Comparison of ENCODE assay signal across 17 cellular contexts in genomic region chr10:133242611-133243356, GRCh38. TPM values are rescaled to one million over a fixed set of nuclear protein-coding genes. Genes with fewer than 3 reads are reported as not detected.
DNase-seq lines count a peak whose midpoint lies in the region; ATAC-seq, FAIRE-seq and TF ChIP-seq lines count a peak whose summit lies in the region.
"Had no signal": no experiment of that assay in that cellular context is flagged by ENCODE, and none has a peak within 500 bp of the region (broad histone marks: within the 10 kb centered on the region; RNA-seq: fewer than 3 reads in every experiment).

No MANE protein-coding gene starts in this region.

- intact Hi-C loops in HepG2 (cut with micrococcal nuclease; ENCODE audit: unreplicated experiment) (no loop called here), right lobe of liver (cut with DNase I) (no loop called here)
- intact Hi-C loops in activated T-helper 2 cell treated with anti-CD3 and anti-CD28 coated beads, Interferon-gamma antibody, Interleukin-2, Interleukin-4, amounts not matched to agents 10 μg/mL and 5 μg/mL and 100 μg/mL, durations not matched to agents 14 hours and 24 hours and 36 hours (cut with micrococcal nuclease): no loop called here

- peaks cover 14% of the 10 kb centered on the region for H3K36me3 Mint-ChIP-seq in endodermal cell (ENCODE audit: low read depth)
- no peaks in the 10 kb centered on the region for H3K36me3 Mint-ChIP-seq in activated T-helper 2 cell treated with anti-CD3 and anti-CD28 coated beads, Interferon-gamma antibody, Interleukin-2, Interleukin-4, amounts not matched to agents 10 μg/mL and 5 μg/mL and 100 μg/mL, durations not matched to agents 14 hours and 24 hours and 36 hours (ENCODE audit: low read depth)
- H3K36me3 Mint-ChIP-seq: mesothelial cell of epicardium had no signal

- H3K4me1 Mint-ChIP-seq in endodermal cell: peaks cover 21% of the 10 kb centered on the region
- peaks cover 10% of the 10 kb centered on the region for H3K4me1 Mint-ChIP-seq in activated T-helper 2 cell treated with anti-CD3 and anti-CD28 coated beads, Interferon-gamma antibody, Interleukin-2, Interleukin-4, amounts not matched to agents 10 μg/mL and 5 μg/mL and 100 μg/mL, durations not matched to agents 14 hours and 24 hours and 36 hours (ENCODE audit: low read depth)

- H3K27me3 ChIP-seq in HepG2 (ENCODE audit: control insufficient read depth in 1 of 2, insufficient read depth in 2 of 2, low read length in 2 of 2) (peaks cover 18 to 67% of the 10 kb centered on the region in 2 experiments), right lobe of liver (peaks cover 0 to 5% of the 10 kb centered on the region in 2 donors), endodermal cell (ENCODE audit: control insufficient read depth, insufficient read depth, low read length, poor library complexity, severe bottlenecking) (peaks cover 9% of the 10 kb centered on the region)

- H3K27ac Mint-ChIP-seq in endodermal cell: no peak overlapping the region
- H3K27ac Mint-ChIP-seq in activated T-helper 2 cell treated with anti-CD3 and anti-CD28 coated beads, Interferon-gamma antibody, Interleukin-2, Interleukin-4, amounts not matched to agents 10 μg/mL and 5 μg/mL and 100 μg/mL, durations not matched to agents 14 hours and 24 hours and 36 hours: no peak overlapping the region
- H3K27ac Mint-ChIP-seq: dendritic cell treated with granulocyte-macrophage colony-stimulating factor and Interleukin-4, amounts not matched to agents 40 ng/mL and 50 ng/mL, for 4 days; mesothelial cell of epicardium had no signal

- FAIRE-seq in HepG2 (lab: Jason Lieb, UNC): no peak
- FAIRE-seq: GM19239 had no signal

- H3K27ac ChIP-seq in HepG2 (ENCODE audit: extremely low read length, insufficient read depth, low read length) (no peak overlapping the region), right lobe of liver (no peak overlapping the region), endodermal cell (ENCODE audit: low read depth, low read length) (no peak overlapping the region)
- H3K27ac ChIP-seq: upper lobe of left lung had no signal

- DNase-seq in HepG2 (ENCODE audit: low spot score) (no peak), right lobe of liver (no peak), RKO (ENCODE audit: low spot score) (peak; percentile 46), fibroblast of the aortic adventitia (ENCODE audit: low read depth) (peak; percentile 45), endodermal cell (no peak), SKM-1 treated with dmso at 0.1 percent for 144 hours (lab: John Stamatoyannopoulos, UW; ENCODE audit: unreplicated experiment) (no peak)
- no peak for DNase-seq in activated T-helper 2 cell treated with anti-CD3 and anti-CD28 coated beads, Interferon-gamma antibody, Interleukin-2, Interleukin-4, amounts not matched to agents 10 μg/mL and 5 μg/mL and 100 μg/mL, durations not matched to agents 14 hours and 24 hours and 36 hours (ENCODE audit: low spot score)
- DNase-seq: BE2C, NCI-H187, NCI-H748 treated with DMSO at 0.1 percent for 48 hours, SHP77 treated with DMSO at 0.1 percent for 48 hours had no signal

- no TSS peak for BruUV-seq in HepG2 (replicated peaks; lab: Mats Ljungman, UMichigan)

- no peak for ATAC-seq in HepG2
- ATAC-seq in right lobe of liver: no peak
- no peak for ATAC-seq in GM18505 (IDR thresholded peaks at IDR 0.05; ENCODE audit: unreplicated experiment)

- TF ChIP-seq POLR2A in HepG2 (IDR thresholded peaks at IDR 0.05; ENCODE audit: insufficient read depth in 1 of 2, low read depth in 2 of 2, low read length in 2 of 2): no peak
- TF ChIP-seq POLR2A in right lobe of liver (IDR thresholded peaks at IDR 0.05): no peak
- TF ChIP-seq POLR2A in GM18505 (IDR thresholded peaks at IDR 0.05; ENCODE audit: borderline replicate concordance, extremely low read depth, insufficient read depth, insufficient read length): no peak

- H3K4me3 ChIP-seq in HepG2 (replicated peaks in 1 of 3; ENCODE audit: insufficient read depth in 1 of 3, low read depth in 2 of 3, low read length in 3 of 3): no peak overlapping the region
- H3K4me3 ChIP-seq in right lobe of liver: no peak overlapping the region
- no peak overlapping the region for H3K4me3 ChIP-seq in fibroblast of the aortic adventitia (ENCODE audit: low read depth, low read length)
- H3K4me3 ChIP-seq in endodermal cell (ENCODE audit: low read length): no peak overlapping the region
- H3K4me3 ChIP-seq: upper lobe of left lung had no signal

- H3K79me2 ChIP-seq in HepG2 (ENCODE audit: insufficient read depth, low read length): no peaks in the 10 kb centered on the region

- TF ChIP-seq EP300 in HepG2 (IDR thresholded peaks at IDR 0.05; ENCODE audit: low read depth in 2 of 2, low read length in 2 of 2): no peak
- no peak for TF ChIP-seq EP300 in HepG2 (CRISPR knock-in tag; IDR thresholded peaks at IDR 0.05; ENCODE audit: borderline replicate concordance)

- CTCF ChIA-PET in HepG2 (lab: Yijun Ruan, JAX; ENCODE audit: low intra/inter-chr PET ratio, low total read pairs): no interaction called here

- no peak overlapping the region for H3K9ac ChIP-seq in HepG2 (ENCODE audit: insufficient read depth, low read depth, low read length)
- no peak overlapping the region for H3K9ac ChIP-seq in endodermal cell (ENCODE audit: extremely low read depth, low read length, poor library complexity, severe bottlenecking)

- POLR2A ChIA-PET in HepG2 (lab: Yijun Ruan, JAX): no interaction called here

- no peaks in the 10 kb centered on the region for H4K20me1 ChIP-seq in HepG2 (ENCODE audit: insufficient read depth, low read length)

- no peak overlapping the region for H3K4me3 Mint-ChIP-seq in endodermal cell
- no peak overlapping the region for H3K4me3 Mint-ChIP-seq in activated T-helper 2 cell treated with anti-CD3 and anti-CD28 coated beads, Interferon-gamma antibody, Interleukin-2, Interleukin-4, amounts not matched to agents 10 μg/mL and 5 μg/mL and 100 μg/mL, durations not matched to agents 14 hours and 24 hours and 36 hours (ENCODE audit: low read depth)
- H3K4me3 Mint-ChIP-seq: dendritic cell treated with granulocyte-macrophage colony-stimulating factor and Interleukin-4, amounts not matched to agents 40 ng/mL and 50 ng/mL, for 4 days; mesothelial cell of epicardium had no signal

- in situ Hi-C loops in HepG2 (cut with HindIII; ENCODE audit: extremely low pct_ligation_motif_present, low pct_unique_long_range_greater_than_20kb): no loop called here

- H2AFZ ChIP-seq in HepG2 (ENCODE audit: low read length): no peak overlapping the region

- 25% methylated on average over 16 of the region's 27 CpGs for WGBS in HepG2 (ENCODE audit: low lambda C conversion rate)
- 62% methylated on average over 20 of the region's 27 CpGs for WGBS in right lobe of liver (ENCODE audit: insufficient coverage, low coverage, low lambda C conversion rate, missing lambda C conversion rate)
- 94 to 96% methylated on average over 19 to 27 of the region's 27 CpGs for whole genome bisulfite sequencing in endodermal cell (ENCODE audit: insufficient coverage in 1 of 2, insufficient read length in 1 of 2), 2 experiments

- peaks cover 6% of the 10 kb centered on the region for H3K27me3 Mint-ChIP-seq in endodermal cell (ENCODE audit: insufficient read depth)
- H3K27me3 Mint-ChIP-seq in activated T-helper 2 cell treated with anti-CD3 and anti-CD28 coated beads, Interferon-gamma antibody, Interleukin-2, Interleukin-4, amounts not matched to agents 10 μg/mL and 5 μg/mL and 100 μg/mL, durations not matched to agents 14 hours and 24 hours and 36 hours (ENCODE audit: low read depth): peaks cover 34% of the 10 kb centered on the region

- H3K9me3 ChIP-seq in HepG2 (ENCODE audit: low read length) (no peaks in the 10 kb centered on the region), right lobe of liver (no peaks in the 10 kb centered on the region), endodermal cell (ENCODE audit: control insufficient read depth, low read length) (no peaks in the 10 kb centered on the region)
- H3K9me3 ChIP-seq: BE2C, upper lobe of left lung had no signal

- H3K4me1 ChIP-seq in HepG2 (ENCODE audit: insufficient read depth, low read length): peaks cover 23% of the 10 kb centered on the region
- H3K4me1 ChIP-seq in right lobe of liver: no peaks in the 10 kb centered on the region
- no peaks in the 10 kb centered on the region for H3K4me1 ChIP-seq in endodermal cell (ENCODE audit: control insufficient read depth, insufficient read depth, low read length)
- H3K4me1 ChIP-seq: BE2C had no signal

- H3K4me2 ChIP-seq in HepG2 (ENCODE audit: low read depth, low read length): no peak overlapping the region

- TF ChIP-seq RAD21 in HepG2 (CRISPR knock-in tag; IDR thresholded peaks at IDR 0.05): no peak

- TF ChIP-seq CTCF in HepG2 (CRISPR knock-in tag; IDR thresholded peaks at IDR 0.05) (no peak), right lobe of liver (IDR thresholded peaks at IDR 0.05) (no peak), fibroblast of the aortic adventitia (IDR thresholded peaks at IDR 0.05; ENCODE audit: insufficient read depth, low read length) (no peak), endodermal cell (conservative IDR thresholded peaks at IDR 0.05) (no peak)

- H3K36me3 ChIP-seq in HepG2 (replicated peaks in 1 of 2; ENCODE audit: control insufficient read depth in 1 of 2, insufficient read depth in 2 of 2, low read length in 2 of 2) (no peaks in the 10 kb centered on the region), right lobe of liver (no peaks in the 10 kb centered on the region), endodermal cell (ENCODE audit: control insufficient read depth, insufficient read depth, low read length) (no peaks in the 10 kb centered on the region)
- H3K36me3 ChIP-seq: BE2C, upper lobe of left lung had no signal

- no peaks in the 10 kb centered on the region for H3K9me3 Mint-ChIP-seq in endodermal cell
- H3K9me3 Mint-ChIP-seq in activated T-helper 2 cell treated with anti-CD3 and anti-CD28 coated beads, Interferon-gamma antibody, Interleukin-2, Interleukin-4, amounts not matched to agents 10 μg/mL and 5 μg/mL and 100 μg/mL, durations not matched to agents 14 hours and 24 hours and 36 hours: no peaks in the 10 kb centered on the region
- H3K9me3 Mint-ChIP-seq: dendritic cell treated with granulocyte-macrophage colony-stimulating factor and Interleukin-4, amounts not matched to agents 40 ng/mL and 50 ng/mL, for 4 days; mesothelial cell of epicardium had no signal

RNA-seq across cellular contexts. Expression of gene VENTX, which starts 5.1 kb away (rescaled TPM):
- total RNA-seq in HepG2 (2016; rRNA removed; fragmentation: Illumina TruSeq; extraction: Trizol): not detected in 2 replicates
- total RNA-seq in HepG2 (2016; cell fraction: cytosol; rRNA removed; fragmentation: Illumina TruSeq; extraction: Trizol; ENCODE audit: low read depth): not detected in 2 replicates
- not detected in 2 replicates for total RNA-seq in HepG2 (2016; cell fraction: insoluble cytoplasmic fraction; rRNA removed; fragmentation: Illumina TruSeq; extraction: Trizol)
- not detected in 2 replicates for total RNA-seq in HepG2 (2016; cell fraction: membrane; rRNA removed; fragmentation: Illumina TruSeq; extraction: Trizol)
- total RNA-seq in HepG2 (2016; cell fraction: nucleus; rRNA removed; fragmentation: Illumina TruSeq; extraction: Trizol): not detected in 2 replicates
- polyA plus RNA-seq in HepG2 (2011; rRNA removed): not detected in 2 replicates
- polyA plus RNA-seq in HepG2 (2011; cell fraction: cytosol; rRNA removed): not detected in 2 replicates
- not detected in 2 replicates for polyA plus RNA-seq in HepG2 (2011; cell fraction: nucleus; rRNA removed)
- not detected in 2 replicates for polyA plus RNA-seq in HepG2 (2012)
- not detected in 2 replicates for polyA plus RNA-seq in HepG2 (2016; cell fraction: cytosol; fragmentation: Illumina TruSeq; extraction: Trizol; ENCODE audit: low read depth)
- not detected in 2 replicates for polyA plus RNA-seq in HepG2 (2016; cell fraction: insoluble cytoplasmic fraction; fragmentation: Illumina TruSeq; extraction: Trizol; ENCODE audit: low read depth)
- not detected in 2 replicates for polyA plus RNA-seq in HepG2 (2016; cell fraction: membrane; fragmentation: Illumina TruSeq; extraction: Trizol; ENCODE audit: low read depth)
- polyA plus RNA-seq in HepG2 (2016; cell fraction: nucleus; fragmentation: Illumina TruSeq; extraction: Trizol; ENCODE audit: insufficient read depth, low read depth): not detected in 2 replicates
- not detected in 2 replicates for polyA minus RNA-seq in HepG2 (2011; rRNA and poly(A)+ RNA removed; ENCODE audit: low replicate concordance)
- polyA minus RNA-seq in HepG2 (2011; cell fraction: cytosol; rRNA and poly(A)+ RNA removed): not detected in 2 replicates
- not detected in 2 replicates for polyA minus RNA-seq in HepG2 (2011; cell fraction: nucleus; rRNA and poly(A)+ RNA removed)
- under 1 TPM; 0.09 to 0.38 (median 0.19) TPM for total RNA-seq in right lobe of liver
- not detected in 2 replicates for total RNA-seq in fibroblast of the aortic adventitia (ENCODE audit: low replicate concordance)
- total RNA-seq in endodermal cell: 10 to 100 TPM in 1 of 2 donors, 1 to 10 TPM in 1; 5.5 to 14.2 TPM
- 1.7 TPM for polyA plus RNA-seq in endodermal cell (2013, experiment 1 of 2)
- polyA plus RNA-seq in endodermal cell (2013, experiment 2 of 2): 0.99 TPM
- total RNA-seq in activated T-helper 2 cell treated with anti-CD3 and anti-CD28 coated beads, Interferon-gamma antibody, Interleukin-2, Interleukin-4, amounts not matched to agents 10 μg/mL and 5 μg/mL and 100 μg/mL, durations not matched to agents 14 hours and 24 hours and 36 hours: 0.07 TPM in 1 of 2 replicates, not detected in the other

RNA-seq across cellular contexts. Expression of gene UTF1, which starts 12.8 kb away (rescaled TPM):
- total RNA-seq in HepG2 (2016; rRNA removed; fragmentation: Illumina TruSeq; extraction: Trizol) (not detected in 2 replicates), right lobe of liver (not detected), fibroblast of the aortic adventitia (ENCODE audit: low replicate concordance) (not detected in 2 replicates), endodermal cell (1 to 10 TPM in 1 of 2 donors, not detected in 1; 1.5 TPM)
- not detected in 2 replicates for total RNA-seq in HepG2 (2016; cell fraction: cytosol; rRNA removed; fragmentation: Illumina TruSeq; extraction: Trizol; ENCODE audit: low read depth)
- total RNA-seq in HepG2 (2016; cell fraction: insoluble cytoplasmic fraction; rRNA removed; fragmentation: Illumina TruSeq; extraction: Trizol): not detected in 2 replicates
- total RNA-seq in HepG2 (2016; cell fraction: membrane; rRNA removed; fragmentation: Illumina TruSeq; extraction: Trizol): not detected in 2 replicates
- not detected in 2 replicates for total RNA-seq in HepG2 (2016; cell fraction: nucleus; rRNA removed; fragmentation: Illumina TruSeq; extraction: Trizol)
- not detected in 2 replicates for polyA plus RNA-seq in HepG2 (2011; rRNA removed)
- not detected in 2 replicates for polyA plus RNA-seq in HepG2 (2011; cell fraction: cytosol; rRNA removed)
- not detected in 2 replicates for polyA plus RNA-seq in HepG2 (2011; cell fraction: nucleus; rRNA removed)
- polyA plus RNA-seq in HepG2 (2012): not detected in 2 replicates
- not detected in 2 replicates for polyA plus RNA-seq in HepG2 (2016; cell fraction: cytosol; fragmentation: Illumina TruSeq; extraction: Trizol; ENCODE audit: low read depth)
- not detected in 2 replicates for polyA plus RNA-seq in HepG2 (2016; cell fraction: insoluble cytoplasmic fraction; fragmentation: Illumina TruSeq; extraction: Trizol; ENCODE audit: low read depth)
- polyA plus RNA-seq in HepG2 (2016; cell fraction: membrane; fragmentation: Illumina TruSeq; extraction: Trizol; ENCODE audit: low read depth): not detected in 2 replicates
- not detected in 2 replicates for polyA plus RNA-seq in HepG2 (2016; cell fraction: nucleus; fragmentation: Illumina TruSeq; extraction: Trizol; ENCODE audit: insufficient read depth, low read depth)
- not detected in 2 replicates for polyA minus RNA-seq in HepG2 (2011; rRNA and poly(A)+ RNA removed; ENCODE audit: low replicate concordance)
- polyA minus RNA-seq in HepG2 (2011; cell fraction: cytosol; rRNA and poly(A)+ RNA removed): not detected in 2 replicates
- polyA minus RNA-seq in HepG2 (2011; cell fraction: nucleus; rRNA and poly(A)+ RNA removed): not detected in 2 replicates
- 1.1 TPM for polyA plus RNA-seq in endodermal cell (2013, experiment 1 of 2)
- polyA plus RNA-seq in endodermal cell (2013, experiment 2 of 2): 0.54 TPM
- 0.16 and 0.28 TPM in 2 replicates for total RNA-seq in activated T-helper 2 cell treated with anti-CD3 and anti-CD28 coated beads, Interferon-gamma antibody, Interleukin-2, Interleukin-4, amounts not matched to agents 10 μg/mL and 5 μg/mL and 100 μg/mL, durations not matched to agents 14 hours and 24 hours and 36 hours
- total RNA-seq: mesothelial cell of epicardium, posterior vena cava had no signal

RNA-seq across cellular contexts. Expression of gene ADAM8, which starts 33.9 kb away (rescaled TPM):
- total RNA-seq in HepG2 (2016; rRNA removed; fragmentation: Illumina TruSeq; extraction: Trizol) (0.07 and 0.93 TPM in 2 replicates), right lobe of liver (1 to 10 TPM; 2.6 to 8.8 (median 5.2) TPM), fibroblast of the aortic adventitia (ENCODE audit: low replicate concordance) (0.36 TPM in 1 of 2 replicates, not detected in the other), endodermal cell (1 to 10 TPM; 3.7 to 5.5 TPM)
- total RNA-seq in HepG2 (2016; cell fraction: cytosol; rRNA removed; fragmentation: Illumina TruSeq; extraction: Trizol; ENCODE audit: low read depth): not detected in 2 replicates
- 0.37 TPM in 1 of 2 replicates, not detected in the other for total RNA-seq in HepG2 (2016; cell fraction: insoluble cytoplasmic fraction; rRNA removed; fragmentation: Illumina TruSeq; extraction: Trizol)
- total RNA-seq in HepG2 (2016; cell fraction: membrane; rRNA removed; fragmentation: Illumina TruSeq; extraction: Trizol): 0.06 TPM in 1 of 2 replicates, not detected in the other
- 0.34 and 0.50 TPM in 2 replicates for total RNA-seq in HepG2 (2016; cell fraction: nucleus; rRNA removed; fragmentation: Illumina TruSeq; extraction: Trizol)
- 0.24 and 0.65 TPM in 2 replicates for polyA plus RNA-seq in HepG2 (2011; rRNA removed)
- 0.04 and 0.11 TPM in 2 replicates for polyA plus RNA-seq in HepG2 (2011; cell fraction: cytosol; rRNA removed)
- polyA plus RNA-seq in HepG2 (2011; cell fraction: nucleus; rRNA removed): 4.2 and 6.4 TPM in 2 replicates
- polyA plus RNA-seq in HepG2 (2012): 0.08 and 0.77 TPM in 2 replicates
- not detected in 2 replicates for polyA plus RNA-seq in HepG2 (2016; cell fraction: cytosol; fragmentation: Illumina TruSeq; extraction: Trizol; ENCODE audit: low read depth)
- not detected in 2 replicates for polyA plus RNA-seq in HepG2 (2016; cell fraction: insoluble cytoplasmic fraction; fragmentation: Illumina TruSeq; extraction: Trizol; ENCODE audit: low read depth)
- 0.06 TPM in 1 of 2 replicates, not detected in the other for polyA plus RNA-seq in HepG2 (2016; cell fraction: membrane; fragmentation: Illumina TruSeq; extraction: Trizol; ENCODE audit: low read depth)
- 0.60 and 0.63 TPM in 2 replicates for polyA plus RNA-seq in HepG2 (2016; cell fraction: nucleus; fragmentation: Illumina TruSeq; extraction: Trizol; ENCODE audit: insufficient read depth, low read depth)
- 0.06 and 2.8 TPM in 2 replicates for polyA minus RNA-seq in HepG2 (2011; rRNA and poly(A)+ RNA removed; ENCODE audit: low replicate concordance)
- not detected in 2 replicates for polyA minus RNA-seq in HepG2 (2011; cell fraction: cytosol; rRNA and poly(A)+ RNA removed)
- polyA minus RNA-seq in HepG2 (2011; cell fraction: nucleus; rRNA and poly(A)+ RNA removed): 1.6 and 1.7 TPM in 2 replicates
- polyA plus RNA-seq in endodermal cell (2013, experiment 1 of 2): 1.7 TPM
- 1.2 TPM for polyA plus RNA-seq in endodermal cell (2013, experiment 2 of 2)
- 214 and 220 TPM in 2 replicates for total RNA-seq in activated T-helper 2 cell treated with anti-CD3 and anti-CD28 coated beads, Interferon-gamma antibody, Interleukin-2, Interleukin-4, amounts not matched to agents 10 μg/mL and 5 μg/mL and 100 μg/mL, durations not matched to agents 14 hours and 24 hours and 36 hours

Comparison
In these comparisons a context has a peak if more than half of its experiments do, and no peak if none do; other contexts are left out.
1. DNase-seq: peak in RKO (single experiment) and fibroblast of the aortic adventitia (single experiment); none in HepG2 (single experiment), right lobe of liver (0 of 3), endodermal cell (single experiment), SKM-1 treated with dmso at 0.1 percent for 144 hours (single experiment) and activated T-helper 2 cell treated with anti-CD3 and anti-CD28 coated beads, Interferon-gamma antibody, Interleukin-2, Interleukin-4, amounts not matched to agents 10 μg/mL and 5 μg/mL and 100 μg/mL, durations not matched to agents 14 hours and 24 hours and 36 hours (single experiment).
2. RNA of gene ADAM8, which starts 33.9 kb away (total RNA-seq): 214 to 220 TPM in activated T-helper 2 cell treated with anti-CD3 and anti-CD28 coated beads, Interferon-gamma antibody, Interleukin-2, Interleukin-4, amounts not matched to agents 10 μg/mL and 5 μg/mL and 100 μg/mL, durations not matched to agents 14 hours and 24 hours and 36 hours; 2.6 to 8.8 TPM in right lobe of liver, 3.7 to 5.5 TPM in endodermal cell, 0.06 to 0.93 TPM in HepG2 and 0.36 TPM in fibroblast of the aortic adventitia; every median in the first group is over 10 times any median in the second.